2 cellular contexts compared by ENCODE assay signal in the genomic region with DNA sequence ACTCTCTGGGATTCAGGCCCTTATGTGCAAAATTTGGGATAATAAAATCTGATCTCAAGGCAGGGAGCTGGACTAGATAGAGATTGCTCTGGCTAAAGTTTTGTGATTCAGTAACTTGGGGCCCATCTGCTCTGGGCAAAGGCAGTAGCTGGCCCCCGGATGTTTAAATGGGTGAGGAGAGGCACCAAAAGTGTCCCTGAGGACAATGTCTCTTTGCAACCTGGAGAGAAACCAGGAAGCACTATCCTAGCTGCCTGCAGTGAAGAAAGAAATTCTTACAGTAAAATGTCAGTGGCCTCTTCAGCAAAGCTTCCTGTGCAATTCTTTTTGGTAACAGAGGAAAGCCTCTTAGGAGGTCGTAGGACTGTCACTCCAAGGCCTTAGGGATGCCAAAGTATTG.
TF ChIP-seq lines count a peak whose summit lies in the region.

No MANE protein-coding gene starts in this region.

TF ChIP-seq in HCT116, 20 proteins besides CTCF, POLR2A, EP300 and RAD21:
- no peak for TF ChIP-seq YY1 (IDR thresholded peaks at IDR 0.05; ENCODE audit: extremely low read depth, insufficient replicate concordance, low read depth, low read length)
- TF ChIP-seq ZNF274 (IDR thresholded peaks at IDR 0.05; ENCODE audit: low read depth, low read length), result no peak
- TF ChIP-seq JUND (IDR thresholded peaks at IDR 0.05), result no peak

TF ChIP-seq in HepG2, 621 proteins besides CTCF, POLR2A, EP300 and RAD21:
- no peak for TF ChIP-seq ZNF558 (CRISPR knock-in tag; IDR thresholded peaks at IDR 0.05; ENCODE audit: borderline replicate concordance)
- TF ChIP-seq, protein P1, sequence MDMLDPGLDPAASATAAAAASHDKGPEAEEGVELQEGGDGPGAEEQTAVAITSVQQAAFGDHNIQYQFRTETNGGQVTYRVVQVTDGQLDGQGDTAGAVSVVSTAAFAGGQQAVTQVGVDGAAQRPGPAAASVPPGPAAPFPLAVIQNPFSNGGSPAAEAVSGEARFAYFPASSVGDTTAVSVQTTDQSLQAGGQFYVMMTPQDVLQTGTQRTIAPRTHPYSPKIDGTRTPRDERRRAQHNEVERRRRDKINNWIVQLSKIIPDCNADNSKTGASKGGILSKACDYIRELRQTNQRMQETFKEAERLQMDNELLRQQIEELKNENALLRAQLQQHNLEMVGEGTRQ (IDR thresholded peaks at IDR 0.05; ENCODE audit: low read depth, low read length), result no peak
- TF ChIP-seq, protein P1 (CRISPR knock-in tag; IDR thresholded peaks at IDR 0.05; ENCODE audit: borderline replicate concordance), result no peak
- TF ChIP-seq ZNF121 (CRISPR knock-in tag; IDR thresholded peaks at IDR 0.05), result no peak
- TF ChIP-seq, protein P2, sequence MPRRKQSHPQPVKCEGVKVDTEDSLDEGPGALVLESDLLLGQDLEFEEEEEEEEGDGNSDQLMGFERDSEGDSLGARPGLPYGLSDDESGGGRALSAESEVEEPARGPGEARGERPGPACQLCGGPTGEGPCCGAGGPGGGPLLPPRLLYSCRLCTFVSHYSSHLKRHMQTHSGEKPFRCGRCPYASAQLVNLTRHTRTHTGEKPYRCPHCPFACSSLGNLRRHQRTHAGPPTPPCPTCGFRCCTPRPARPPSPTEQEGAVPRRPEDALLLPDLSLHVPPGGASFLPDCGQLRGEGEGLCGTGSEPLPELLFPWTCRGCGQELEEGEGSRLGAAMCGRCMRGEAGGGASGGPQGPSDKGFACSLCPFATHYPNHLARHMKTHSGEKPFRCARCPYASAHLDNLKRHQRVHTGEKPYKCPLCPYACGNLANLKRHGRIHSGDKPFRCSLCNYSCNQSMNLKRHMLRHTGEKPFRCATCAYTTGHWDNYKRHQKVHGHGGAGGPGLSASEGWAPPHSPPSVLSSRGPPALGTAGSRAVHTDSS (CRISPR knock-in tag; conservative IDR thresholded peaks at IDR 0.05), result no peak
- TF ChIP-seq SATB2 (CRISPR knock-in tag; IDR thresholded peaks at IDR 0.05), result no peak
- TF ChIP-seq, protein P3, sequence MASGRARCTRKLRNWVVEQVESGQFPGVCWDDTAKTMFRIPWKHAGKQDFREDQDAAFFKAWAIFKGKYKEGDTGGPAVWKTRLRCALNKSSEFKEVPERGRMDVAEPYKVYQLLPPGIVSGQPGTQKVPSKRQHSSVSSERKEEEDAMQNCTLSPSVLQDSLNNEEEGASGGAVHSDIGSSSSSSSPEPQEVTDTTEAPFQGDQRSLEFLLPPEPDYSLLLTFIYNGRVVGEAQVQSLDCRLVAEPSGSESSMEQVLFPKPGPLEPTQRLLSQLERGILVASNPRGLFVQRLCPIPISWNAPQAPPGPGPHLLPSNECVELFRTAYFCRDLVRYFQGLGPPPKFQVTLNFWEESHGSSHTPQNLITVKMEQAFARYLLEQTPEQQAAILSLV (CRISPR knock-in tag; IDR thresholded peaks at IDR 0.05; ENCODE audit: borderline replicate concordance), result no peak
- TF ChIP-seq, protein P4, sequence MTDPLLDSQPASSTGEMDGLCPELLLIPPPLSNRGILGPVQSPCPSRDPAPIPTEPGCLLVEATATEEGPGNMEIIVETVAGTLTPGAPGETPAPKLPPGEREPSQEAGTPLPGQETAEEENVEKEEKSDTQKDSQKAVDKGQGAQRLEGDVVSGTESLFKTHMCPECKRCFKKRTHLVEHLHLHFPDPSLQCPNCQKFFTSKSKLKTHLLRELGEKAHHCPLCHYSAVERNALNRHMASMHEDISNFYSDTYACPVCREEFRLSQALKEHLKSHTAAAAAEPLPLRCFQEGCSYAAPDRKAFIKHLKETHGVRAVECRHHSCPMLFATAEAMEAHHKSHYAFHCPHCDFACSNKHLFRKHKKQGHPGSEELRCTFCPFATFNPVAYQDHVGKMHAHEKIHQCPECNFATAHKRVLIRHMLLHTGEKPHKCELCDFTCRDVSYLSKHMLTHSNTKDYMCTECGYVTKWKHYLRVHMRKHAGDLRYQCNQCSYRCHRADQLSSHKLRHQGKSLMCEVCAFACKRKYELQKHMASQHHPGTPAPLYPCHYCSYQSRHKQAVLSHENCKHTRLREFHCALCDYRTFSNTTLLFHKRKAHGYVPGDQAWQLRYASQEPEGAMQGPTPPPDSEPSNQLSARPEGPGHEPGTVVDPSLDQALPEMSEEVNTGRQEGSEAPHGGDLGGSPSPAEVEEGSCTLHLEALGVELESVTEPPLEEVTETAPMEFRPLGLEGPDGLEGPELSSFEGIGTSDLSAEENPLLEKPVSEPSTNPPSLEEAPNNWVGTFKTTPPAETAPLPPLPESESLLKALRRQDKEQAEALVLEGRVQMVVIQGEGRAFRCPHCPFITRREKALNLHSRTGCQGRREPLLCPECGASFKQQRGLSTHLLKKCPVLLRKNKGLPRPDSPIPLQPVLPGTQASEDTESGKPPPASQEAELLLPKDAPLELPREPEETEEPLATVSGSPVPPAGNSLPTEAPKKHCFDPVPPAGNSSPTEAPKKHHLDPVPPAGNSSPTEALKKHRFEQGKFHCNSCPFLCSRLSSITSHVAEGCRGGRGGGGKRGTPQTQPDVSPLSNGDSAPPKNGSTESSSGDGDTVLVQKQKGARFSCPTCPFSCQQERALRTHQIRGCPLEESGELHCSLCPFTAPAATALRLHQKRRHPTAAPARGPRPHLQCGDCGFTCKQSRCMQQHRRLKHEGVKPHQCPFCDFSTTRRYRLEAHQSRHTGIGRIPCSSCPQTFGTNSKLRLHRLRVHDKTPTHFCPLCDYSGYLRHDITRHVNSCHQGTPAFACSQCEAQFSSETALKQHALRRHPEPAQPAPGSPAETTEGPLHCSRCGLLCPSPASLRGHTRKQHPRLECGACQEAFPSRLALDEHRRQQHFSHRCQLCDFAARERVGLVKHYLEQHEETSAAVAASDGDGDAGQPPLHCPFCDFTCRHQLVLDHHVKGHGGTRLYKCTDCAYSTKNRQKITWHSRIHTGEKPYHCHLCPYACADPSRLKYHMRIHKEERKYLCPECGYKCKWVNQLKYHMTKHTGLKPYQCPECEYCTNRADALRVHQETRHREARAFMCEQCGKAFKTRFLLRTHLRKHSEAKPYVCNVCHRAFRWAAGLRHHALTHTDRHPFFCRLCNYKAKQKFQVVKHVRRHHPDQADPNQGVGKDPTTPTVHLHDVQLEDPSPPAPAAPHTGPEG (CRISPR knock-in tag; IDR thresholded peaks at IDR 0.05), result no peak
- 0 out of 2 replicates have a peak, but pooled peaks have one; percentile 31 for TF ChIP-seq ELF3 (CRISPR knock-in tag; IDR thresholded peaks at IDR 0.05)
- no peak for TF ChIP-seq KLF15 (CRISPR knock-in tag; IDR thresholded peaks at IDR 0.05; ENCODE audit: borderline replicate concordance)
- TF ChIP-seq, protein P5, sequence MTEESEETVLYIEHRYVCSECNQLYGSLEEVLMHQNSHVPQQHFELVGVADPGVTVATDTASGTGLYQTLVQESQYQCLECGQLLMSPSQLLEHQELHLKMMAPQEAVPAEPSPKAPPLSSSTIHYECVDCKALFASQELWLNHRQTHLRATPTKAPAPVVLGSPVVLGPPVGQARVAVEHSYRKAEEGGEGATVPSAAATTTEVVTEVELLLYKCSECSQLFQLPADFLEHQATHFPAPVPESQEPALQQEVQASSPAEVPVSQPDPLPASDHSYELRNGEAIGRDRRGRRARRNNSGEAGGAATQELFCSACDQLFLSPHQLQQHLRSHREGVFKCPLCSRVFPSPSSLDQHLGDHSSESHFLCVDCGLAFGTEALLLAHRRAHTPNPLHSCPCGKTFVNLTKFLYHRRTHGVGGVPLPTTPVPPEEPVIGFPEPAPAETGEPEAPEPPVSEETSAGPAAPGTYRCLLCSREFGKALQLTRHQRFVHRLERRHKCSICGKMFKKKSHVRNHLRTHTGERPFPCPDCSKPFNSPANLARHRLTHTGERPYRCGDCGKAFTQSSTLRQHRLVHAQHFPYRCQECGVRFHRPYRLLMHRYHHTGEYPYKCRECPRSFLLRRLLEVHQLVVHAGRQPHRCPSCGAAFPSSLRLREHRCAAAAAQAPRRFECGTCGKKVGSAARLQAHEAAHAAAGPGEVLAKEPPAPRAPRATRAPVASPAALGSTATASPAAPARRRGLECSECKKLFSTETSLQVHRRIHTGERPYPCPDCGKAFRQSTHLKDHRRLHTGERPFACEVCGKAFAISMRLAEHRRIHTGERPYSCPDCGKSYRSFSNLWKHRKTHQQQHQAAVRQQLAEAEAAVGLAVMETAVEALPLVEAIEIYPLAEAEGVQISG (CRISPR knock-in tag; IDR thresholded peaks at IDR 0.05), result no peak
- TF ChIP-seq, protein P6, sequence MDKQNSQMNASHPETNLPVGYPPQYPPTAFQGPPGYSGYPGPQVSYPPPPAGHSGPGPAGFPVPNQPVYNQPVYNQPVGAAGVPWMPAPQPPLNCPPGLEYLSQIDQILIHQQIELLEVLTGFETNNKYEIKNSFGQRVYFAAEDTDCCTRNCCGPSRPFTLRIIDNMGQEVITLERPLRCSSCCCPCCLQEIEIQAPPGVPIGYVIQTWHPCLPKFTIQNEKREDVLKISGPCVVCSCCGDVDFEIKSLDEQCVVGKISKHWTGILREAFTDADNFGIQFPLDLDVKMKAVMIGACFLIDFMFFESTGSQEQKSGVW (CRISPR knock-in tag; IDR thresholded peaks at IDR 0.05; ENCODE audit: borderline replicate concordance), result no peak
- TF ChIP-seq ZNF703 (CRISPR knock-in tag; IDR thresholded peaks at IDR 0.05; ENCODE audit: borderline replicate concordance), result no peak
- no peak for TF ChIP-seq TAF1 (CRISPR knock-in tag; IDR thresholded peaks at IDR 0.05)
- TF ChIP-seq, protein P7, sequence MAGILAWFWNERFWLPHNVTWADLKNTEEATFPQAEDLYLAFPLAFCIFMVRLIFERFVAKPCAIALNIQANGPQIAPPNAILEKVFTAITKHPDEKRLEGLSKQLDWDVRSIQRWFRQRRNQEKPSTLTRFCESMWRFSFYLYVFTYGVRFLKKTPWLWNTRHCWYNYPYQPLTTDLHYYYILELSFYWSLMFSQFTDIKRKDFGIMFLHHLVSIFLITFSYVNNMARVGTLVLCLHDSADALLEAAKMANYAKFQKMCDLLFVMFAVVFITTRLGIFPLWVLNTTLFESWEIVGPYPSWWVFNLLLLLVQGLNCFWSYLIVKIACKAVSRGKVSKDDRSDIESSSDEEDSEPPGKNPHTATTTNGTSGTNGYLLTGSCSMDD (CRISPR knock-in tag; IDR thresholded peaks at IDR 0.05), result no peak
- TF ChIP-seq GATAD2A (CRISPR knock-in tag; IDR thresholded peaks at IDR 0.05), result 0 out of 2 replicates have a peak, but pooled peaks have one; percentile 4
- 0 out of 2 replicates have a peak, but pooled peaks have one; percentile 5 for TF ChIP-seq SAP130 (CRISPR knock-in tag; IDR thresholded peaks at IDR 0.05; ENCODE audit: low read depth)
- TF ChIP-seq, protein P8, sequence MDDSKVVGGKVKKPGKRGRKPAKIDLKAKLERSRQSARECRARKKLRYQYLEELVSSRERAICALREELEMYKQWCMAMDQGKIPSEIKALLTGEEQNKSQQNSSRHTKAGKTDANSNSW (CRISPR knock-in tag; IDR thresholded peaks at IDR 0.05; ENCODE audit: borderline replicate concordance), result no peak
- TF ChIP-seq ZNF180 (CRISPR knock-in tag; IDR thresholded peaks at IDR 0.05; ENCODE audit: borderline replicate concordance, low read depth), result no peak
- no peak for TF ChIP-seq ZKSCAN5 (CRISPR knock-in tag; IDR thresholded peaks at IDR 0.05)
- peak; percentile 48; the same call in 1 of the 2 replicates for TF ChIP-seq ETV5 (CRISPR knock-in tag; IDR thresholded peaks at IDR 0.05; ENCODE audit: borderline replicate concordance)
- TF ChIP-seq, protein P9, sequence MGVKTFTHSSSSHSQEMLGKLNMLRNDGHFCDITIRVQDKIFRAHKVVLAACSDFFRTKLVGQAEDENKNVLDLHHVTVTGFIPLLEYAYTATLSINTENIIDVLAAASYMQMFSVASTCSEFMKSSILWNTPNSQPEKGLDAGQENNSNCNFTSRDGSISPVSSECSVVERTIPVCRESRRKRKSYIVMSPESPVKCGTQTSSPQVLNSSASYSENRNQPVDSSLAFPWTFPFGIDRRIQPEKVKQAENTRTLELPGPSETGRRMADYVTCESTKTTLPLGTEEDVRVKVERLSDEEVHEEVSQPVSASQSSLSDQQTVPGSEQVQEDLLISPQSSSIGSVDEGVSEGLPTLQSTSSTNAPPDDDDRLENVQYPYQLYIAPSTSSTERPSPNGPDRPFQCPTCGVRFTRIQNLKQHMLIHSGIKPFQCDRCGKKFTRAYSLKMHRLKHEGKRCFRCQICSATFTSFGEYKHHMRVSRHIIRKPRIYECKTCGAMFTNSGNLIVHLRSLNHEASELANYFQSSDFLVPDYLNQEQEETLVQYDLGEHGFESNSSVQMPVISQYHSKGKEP (CRISPR knock-in tag; IDR thresholded peaks at IDR 0.05), result no peak
- no peak for TF ChIP-seq ZNF891 (CRISPR knock-in tag; IDR thresholded peaks at IDR 0.05)
- no peak for TF ChIP-seq HOXA7 (CRISPR knock-in tag; IDR thresholded peaks at IDR 0.05)
- TF ChIP-seq KDM1A (CRISPR knock-in tag; IDR thresholded peaks at IDR 0.05), result no peak
- TF ChIP-seq, protein P10, sequence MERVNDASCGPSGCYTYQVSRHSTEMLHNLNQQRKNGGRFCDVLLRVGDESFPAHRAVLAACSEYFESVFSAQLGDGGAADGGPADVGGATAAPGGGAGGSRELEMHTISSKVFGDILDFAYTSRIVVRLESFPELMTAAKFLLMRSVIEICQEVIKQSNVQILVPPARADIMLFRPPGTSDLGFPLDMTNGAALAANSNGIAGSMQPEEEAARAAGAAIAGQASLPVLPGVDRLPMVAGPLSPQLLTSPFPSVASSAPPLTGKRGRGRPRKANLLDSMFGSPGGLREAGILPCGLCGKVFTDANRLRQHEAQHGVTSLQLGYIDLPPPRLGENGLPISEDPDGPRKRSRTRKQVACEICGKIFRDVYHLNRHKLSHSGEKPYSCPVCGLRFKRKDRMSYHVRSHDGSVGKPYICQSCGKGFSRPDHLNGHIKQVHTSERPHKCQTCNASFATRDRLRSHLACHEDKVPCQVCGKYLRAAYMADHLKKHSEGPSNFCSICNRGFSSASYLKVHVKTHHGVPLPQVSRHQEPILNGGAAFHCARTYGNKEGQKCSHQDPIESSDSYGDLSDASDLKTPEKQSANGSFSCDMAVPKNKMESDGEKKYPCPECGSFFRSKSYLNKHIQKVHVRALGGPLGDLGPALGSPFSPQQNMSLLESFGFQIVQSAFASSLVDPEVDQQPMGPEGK (CRISPR knock-in tag; IDR thresholded peaks at IDR 0.05), result 0 out of 2 replicates have a peak, but pooled peaks have one; percentile 25
- TF ChIP-seq, protein P11, sequence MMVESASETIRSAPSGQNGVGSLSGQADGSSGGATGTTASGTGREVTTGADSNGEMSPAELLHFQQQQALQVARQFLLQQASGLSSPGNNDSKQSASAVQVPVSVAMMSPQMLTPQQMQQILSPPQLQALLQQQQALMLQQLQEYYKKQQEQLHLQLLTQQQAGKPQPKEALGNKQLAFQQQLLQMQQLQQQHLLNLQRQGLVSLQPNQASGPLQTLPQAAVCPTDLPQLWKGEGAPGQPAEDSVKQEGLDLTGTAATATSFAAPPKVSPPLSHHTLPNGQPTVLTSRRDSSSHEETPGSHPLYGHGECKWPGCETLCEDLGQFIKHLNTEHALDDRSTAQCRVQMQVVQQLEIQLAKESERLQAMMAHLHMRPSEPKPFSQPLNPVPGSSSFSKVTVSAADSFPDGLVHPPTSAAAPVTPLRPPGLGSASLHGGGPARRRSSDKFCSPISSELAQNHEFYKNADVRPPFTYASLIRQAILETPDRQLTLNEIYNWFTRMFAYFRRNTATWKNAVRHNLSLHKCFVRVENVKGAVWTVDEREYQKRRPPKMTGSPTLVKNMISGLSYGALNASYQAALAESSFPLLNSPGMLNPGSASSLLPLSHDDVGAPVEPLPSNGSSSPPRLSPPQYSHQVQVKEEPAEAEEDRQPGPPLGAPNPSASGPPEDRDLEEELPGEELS (CRISPR knock-in tag; IDR thresholded peaks at IDR 0.05), result 0 out of 2 replicates have a peak, but pooled peaks have one; percentile 16
- TF ChIP-seq KLF13 (CRISPR knock-in tag; IDR thresholded peaks at IDR 0.05), result no peak
- TF ChIP-seq TMF1 (CRISPR knock-in tag; IDR thresholded peaks at IDR 0.05; ENCODE audit: low read depth), result no peak
TF ChIP-seq in HepG2: peak in this region for 6.
